Comparison of ENCODE assay signal across 10 cellular contexts in the genomic region with DNA sequence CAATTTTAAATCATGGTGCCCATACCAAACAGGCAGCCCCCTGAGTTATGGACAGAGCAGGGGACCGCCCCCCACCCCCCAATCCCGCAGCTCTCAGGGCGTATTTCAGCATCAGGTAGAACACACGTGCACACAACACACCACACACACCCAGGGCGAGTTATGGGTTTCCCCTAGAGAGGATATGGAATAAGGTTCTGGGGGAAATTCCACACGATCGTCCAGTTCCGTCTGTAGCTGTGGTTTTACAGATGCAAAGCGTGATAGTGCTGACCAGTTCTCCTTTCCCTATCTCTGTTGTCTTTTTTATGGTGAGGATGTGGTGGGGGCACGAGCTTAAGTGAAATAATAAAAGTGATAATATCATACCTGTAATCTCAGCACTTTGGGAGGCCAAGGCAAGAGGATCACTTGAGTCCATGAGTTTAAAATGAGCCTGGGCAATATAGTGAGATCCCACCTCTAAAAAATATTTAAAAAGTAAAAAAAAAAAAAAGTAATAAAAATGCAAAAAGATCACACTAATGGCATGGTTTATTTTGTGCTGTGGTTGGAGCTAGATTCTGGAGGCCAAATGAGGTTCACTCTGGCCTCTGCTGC. TPM values are rescaled to one million over a fixed set of nuclear protein-coding genes. Genes with fewer than 3 reads are reported as not detected.
DNase-seq lines count a peak whose midpoint lies in the region; ATAC-seq, FAIRE-seq and TF ChIP-seq lines count a peak whose summit lies in the region.
"Had no signal": no experiment of that assay in that cellular context is flagged by ENCODE, and none has a peak within 500 bp of the region (broad histone marks: within the 10 kb centered on the region; RNA-seq: fewer than 3 reads in every experiment).

No MANE protein-coding gene starts in this region.

- H3K27me3 ChIP-seq in mesenchymal stem cell (ENCODE audit: control insufficient read depth in 1 of 2, insufficient read depth in 1 of 2, low read length in 2 of 2), result no peaks in the 10 kb centered on the region

- no peak overlapping the region for H3K27ac ChIP-seq in mesenchymal stem cell (ENCODE audit: low read length, poor library complexity, severe bottlenecking)

- peaks cover 21% of the 10 kb centered on the region for H3K79me1 ChIP-seq in mesenchymal stem cell (replicated peaks; ENCODE audit: low read length, poor library complexity, severe bottlenecking)

- H3K9me3 ChIP-seq in mesenchymal stem cell (ENCODE audit: control insufficient read depth, low read length), result no peaks in the 10 kb centered on the region
- H3K9me3 ChIP-seq: neutrophil had no signal

- H3K4ac ChIP-seq in mesenchymal stem cell (ENCODE audit: low read depth in 1 of 2, low read length in 2 of 2), result no peak overlapping the region

- H2AK5ac ChIP-seq in mesenchymal stem cell (ENCODE audit: low read length, severe bottlenecking), result no peak overlapping the region

- H3K4me1 ChIP-seq in mesenchymal stem cell (ENCODE audit: control insufficient read depth, insufficient read depth, low read depth, low read length), result peaks cover 19% of the 10 kb centered on the region

- H2BK5ac ChIP-seq in mesenchymal stem cell (ENCODE audit: low read depth, low read length, poor library complexity, severe bottlenecking), result no peak overlapping the region

- peak; percentile 36 for ATAC-seq in GM21619 (IDR thresholded peaks at IDR 0.05; ENCODE audit: unreplicated experiment)
- ATAC-seq: Right ventricle myocardium inferior had no signal

- H3K36me3 ChIP-seq in mesenchymal stem cell (ENCODE audit: control insufficient read depth in 1 of 2, insufficient read depth in 2 of 2, low read depth in 1 of 2, low read length in 2 of 2), result peaks cover 3 to 5% of the 10 kb centered on the region in 2 experiments
- H3K36me3 ChIP-seq: neutrophil had no signal

- H2BK12ac ChIP-seq in mesenchymal stem cell (ENCODE audit: low read length in 2 of 2), result no peak overlapping the region

- H3K18ac ChIP-seq in mesenchymal stem cell (ENCODE audit: low read depth in 1 of 2, low read length in 2 of 2), result no peak overlapping the region

- WGBS in mesenchymal stem cell, result 79% methylated on average over 4 of the region's 10 CpGs

- H3K4me2 ChIP-seq in mesenchymal stem cell (ENCODE audit: low read length, poor library complexity, severe bottlenecking), result no peak overlapping the region

- no peak overlapping the region for H3K14ac ChIP-seq in mesenchymal stem cell (ENCODE audit: low read length in 2 of 2)

- no peak overlapping the region for H2AFZ ChIP-seq in mesenchymal stem cell (ENCODE audit: low read depth, low read length)

- TF ChIP-seq POLR2A in GM12892 (IDR thresholded peaks at IDR 0.05; ENCODE audit: low read depth, low read length), result no peak

- H2BK15ac ChIP-seq in mesenchymal stem cell (ENCODE audit: low read depth, poor library complexity, severe bottlenecking), result no peak overlapping the region

- H4K8ac ChIP-seq in mesenchymal stem cell (ENCODE audit: low read length), result no peak overlapping the region

- no peak overlapping the region for H4K91ac ChIP-seq in mesenchymal stem cell (ENCODE audit: low read length)

- no peak overlapping the region for H3K4me3 ChIP-seq in mesenchymal stem cell (ENCODE audit: insufficient read depth in 1 of 2, low read depth in 1 of 2, low read length in 2 of 2)

- DNase-seq in GM12892 (ENCODE audit: insufficient read length) (no peak), RPMI7951 (ENCODE audit: low read depth) (peak; percentile 51), mesenchymal stem cell (peak; percentile 58), kidney glomerular epithelial cell (lab: John Stamatoyannopoulos, UW) (no peak), NCI-H2171 treated with DMSO at 0.1 percent for 48 hours (lab: John Stamatoyannopoulos, UW) (no peak), DMS 273 treated with DMSO at 0.1 percent for 48 hours (lab: John Stamatoyannopoulos, UW) (no peak), AG20443 (ENCODE audit: low spot score) (no peak)

- no peak overlapping the region for H3K23ac ChIP-seq in mesenchymal stem cell (ENCODE audit: low read length in 2 of 2)

- no peak overlapping the region for H3K9ac ChIP-seq in mesenchymal stem cell (ENCODE audit: low read length)

- FAIRE-seq in GM12892 (lab: Jason Lieb, UNC), result peak; percentile 92

- no peak overlapping the region for H2BK120ac ChIP-seq in mesenchymal stem cell (ENCODE audit: low read depth, low read length)

RNA-seq across cellular contexts. Expression of a gene that starts 25.1 kb away (rescaled TPM):
- 12.8 TPM for polyA plus RNA-seq in GM12892 (2012; ENCODE audit: missing spikeins)
- total RNA-seq in RPMI7951 (2014; rRNA removed; shearing (Covaris generic)), result 18.5 and 18.8 TPM in 2 replicates
- 11.4 TPM for polyA plus RNA-seq in mesenchymal stem cell (2013, experiment 1 of 2)
- polyA plus RNA-seq in mesenchymal stem cell (2013, experiment 2 of 2), result 11.3 TPM

RNA-seq across cellular contexts. Expression of a gene that starts 49.6 kb away (rescaled TPM):
- 5.4 TPM for polyA plus RNA-seq in GM12892 (2012; ENCODE audit: missing spikeins)
- total RNA-seq in RPMI7951 (2014; rRNA removed; shearing (Covaris generic)), result 2.4 and 3.9 TPM in 2 replicates
- polyA plus RNA-seq in mesenchymal stem cell (2013, experiment 1 of 2), result 2.5 TPM
- 2.1 TPM for polyA plus RNA-seq in mesenchymal stem cell (2013, experiment 2 of 2)

Comparison
In these comparisons a context has a peak if more than half of its experiments do, and no peak if none do; other contexts are left out.
1. DNase-seq: peak in RPMI7951 (single experiment) and mesenchymal stem cell (single experiment); none in GM12892 (single experiment), kidney glomerular epithelial cell (single experiment), NCI-H2171 treated with DMSO at 0.1 percent for 48 hours (single experiment), DMS 273 treated with DMSO at 0.1 percent for 48 hours (single experiment) and AG20443 (single experiment).